27 cellular contexts compared by ENCODE assay signal in genomic region chr4:166680801-166681200, GRCh38.
"Had no signal": no experiment of that assay in that cellular context is flagged by ENCODE, and none has a peak within 500 bp of the region (broad histone marks: within the 10 kb centered on the region; RNA-seq: fewer than 3 reads in every experiment).

No MANE protein-coding gene starts in this region.

- H3K27ac ChIP-seq: brain microvascular endothelial cell, coronary artery, epithelial cell of prostate, esophagus squamous epithelium, gastroesophageal sphincter had no signal

- H3K4me3 Mint-ChIP-seq: activated CD4-positive, alpha-beta memory T cell treated with anti-CD3 and anti-CD28 coated beads for 36 hours; activated CD4-positive, alpha-beta T cell treated with anti-CD3 and anti-CD28 coated beads for 36 hours; activated CD4-positive, alpha-beta T cell treated with anti-CD3 and anti-CD28 coated beads, Interleukin-2, amount 10 ng/mL, durations not matched to agents 24 days and 14 days; activated CD8-positive, alpha-beta memory T cell treated with anti-CD3 and anti-CD28 coated beads, Interleukin-2, amount 10 ng/mL, durations not matched to agents 7 days and 5 days; activated CD8-positive, alpha-beta T cell treated with anti-CD3 and anti-CD28 coated beads, Interleukin-2, amount 10 ng/mL, durations not matched to agents 7 days and 5 days; activated naive CD4-positive, alpha-beta T cell treated with anti-CD3 and anti-CD28 coated beads, Interleukin-2, amount 10 ng/mL, durations not matched to agents 7 days and 5 days; activated naive CD8-positive, alpha-beta T cell treated with anti-CD3 and anti-CD28 coated beads, Interleukin-2, amount 10 ng/mL, durations not matched to agents 7 days and 5 days; activated T-helper 1 cell treated with anti-CD3 and anti-CD28 coated beads, Interleukin-12 subunit alpha, Interleukin-12 subunit beta, Interleukin-2, Interleukin-4 antibody, amounts not matched to agents 30 ng/mL and 10 ng/mL and 1 ng/mL, durations not matched to agents 14 hours and 24 hours and 36 hours; central memory CD8-positive, alpha-beta T cell had no signal

- DNase-seq: activated CD4-positive, alpha-beta memory T cell treated with anti-CD3 and anti-CD28 coated beads for 36 hours; activated CD4-positive, alpha-beta T cell treated with anti-CD3 and anti-CD28 coated beads for 36 hours; activated CD4-positive, alpha-beta T cell treated with anti-CD3 and anti-CD28 coated beads, Interleukin-2, amount 10 ng/mL, durations not matched to agents 24 days and 14 days; activated CD4-positive, CD25-positive, alpha-beta regulatory T cell; activated CD4-positive, CD25-positive, alpha-beta regulatory T cell treated with anti-CD3 and anti-CD28 coated beads, Interleukin-2, amount 50 U/mL, for 72 hours; activated CD8-positive, alpha-beta memory T cell treated with anti-CD3 and anti-CD28 coated beads, Interleukin-2, amount 10 ng/mL, durations not matched to agents 7 days and 5 days; activated CD8-positive, alpha-beta memory T cell treated with anti-CD3 and anti-CD28 coated beads, Interleukin-2, amount 50 U/mL, for 4 hours; activated CD8-positive, alpha-beta T cell treated with anti-CD3 and anti-CD28 coated beads, Interleukin-2, amount 10 ng/mL, durations not matched to agents 7 days and 5 days; activated gamma-delta T cell; activated naive CD4-positive, alpha-beta T cell; activated naive CD4-positive, alpha-beta T cell treated with anti-CD3 and anti-CD28 coated beads, Interleukin-2, amount 10 ng/mL, durations not matched to agents 7 days and 5 days; activated naive CD8-positive, alpha-beta T cell treated with anti-CD3 and anti-CD28 coated beads, Interleukin-2, amount 10 ng/mL, durations not matched to agents 7 days and 5 days; activated T-cell treated with anti-CD3 and anti-CD28 coated beads, Interleukin-2, amount 50 U/mL, for 1 hour; activated T-cell treated with anti-CD3 and anti-CD28 coated beads, Interleukin-2, amount 50 U/mL, for 48 hours; brain microvascular endothelial cell; dermis blood vessel endothelial cell; effector CD8-positive, alpha-beta T cell; esophagus squamous epithelium; foreskin melanocyte; T-helper 2 cell had no signal

- H3K9me3 Mint-ChIP-seq: activated CD4-positive, alpha-beta T cell treated with anti-CD3 and anti-CD28 coated beads, Interleukin-2, amount 10 ng/mL, durations not matched to agents 24 days and 14 days; activated naive CD8-positive, alpha-beta T cell treated with anti-CD3 and anti-CD28 coated beads, Interleukin-2, amount 10 ng/mL, durations not matched to agents 7 days and 5 days; activated T-helper 2 cell treated with anti-CD3 and anti-CD28 coated beads, Interferon-gamma antibody, Interleukin-2, Interleukin-4, amounts not matched to agents 10 μg/mL and 5 μg/mL and 100 μg/mL, durations not matched to agents 14 hours and 24 hours and 36 hours had no signal

- H3K4me1 Mint-ChIP-seq: activated CD4-positive, alpha-beta T cell treated with anti-CD3 and anti-CD28 coated beads for 36 hours; activated CD4-positive, alpha-beta T cell treated with anti-CD3 and anti-CD28 coated beads, Interleukin-2, amount 10 ng/mL, durations not matched to agents 24 days and 14 days; activated CD8-positive, alpha-beta memory T cell treated with anti-CD3 and anti-CD28 coated beads, Interleukin-2, amount 10 ng/mL, durations not matched to agents 7 days and 5 days; activated naive CD4-positive, alpha-beta T cell treated with anti-CD3 and anti-CD28 coated beads, Interleukin-2, amount 10 ng/mL, durations not matched to agents 7 days and 5 days; activated naive CD8-positive, alpha-beta T cell treated with anti-CD3 and anti-CD28 coated beads, Interleukin-2, amount 10 ng/mL, durations not matched to agents 7 days and 5 days; central memory CD8-positive, alpha-beta T cell had no signal

- H3K27me3 ChIP-seq: brain microvascular endothelial cell, esophagus squamous epithelium, gastroesophageal sphincter had no signal

- H3K27me3 Mint-ChIP-seq: activated CD4-positive, alpha-beta memory T cell treated with anti-CD3 and anti-CD28 coated beads for 36 hours; activated CD4-positive, alpha-beta T cell treated with anti-CD3 and anti-CD28 coated beads for 36 hours; activated CD4-positive, alpha-beta T cell treated with anti-CD3 and anti-CD28 coated beads, Interleukin-2, amount 10 ng/mL, durations not matched to agents 24 days and 14 days; activated CD8-positive, alpha-beta memory T cell treated with anti-CD3 and anti-CD28 coated beads, Interleukin-2, amount 10 ng/mL, durations not matched to agents 7 days and 5 days; activated naive CD4-positive, alpha-beta T cell treated with anti-CD3 and anti-CD28 coated beads, Interleukin-2, amount 10 ng/mL, durations not matched to agents 7 days and 5 days; activated naive CD8-positive, alpha-beta T cell treated with anti-CD3 and anti-CD28 coated beads, Interleukin-2, amount 10 ng/mL, durations not matched to agents 7 days and 5 days; central memory CD8-positive, alpha-beta T cell had no signal

- H3K4me3 ChIP-seq: coronary artery, esophagus squamous epithelium, gastroesophageal sphincter had no signal

- H3K27ac Mint-ChIP-seq: activated CD4-positive, alpha-beta memory T cell treated with anti-CD3 and anti-CD28 coated beads for 36 hours; activated CD4-positive, alpha-beta T cell treated with anti-CD3 and anti-CD28 coated beads for 36 hours; activated CD4-positive, alpha-beta T cell treated with anti-CD3 and anti-CD28 coated beads, Interleukin-2, amount 10 ng/mL, durations not matched to agents 24 days and 14 days; activated CD8-positive, alpha-beta memory T cell treated with anti-CD3 and anti-CD28 coated beads, Interleukin-2, amount 10 ng/mL, durations not matched to agents 7 days and 5 days; activated CD8-positive, alpha-beta T cell treated with anti-CD3 and anti-CD28 coated beads, Interleukin-2, amount 10 ng/mL, durations not matched to agents 7 days and 5 days; activated naive CD4-positive, alpha-beta T cell treated with anti-CD3 and anti-CD28 coated beads, Interleukin-2, amount 10 ng/mL, durations not matched to agents 7 days and 5 days; activated naive CD4-positive, alpha-beta T cell treated with anti-CD3 and anti-CD28 coated beads, Interleukin-2, amount 50 U/mL, for 72 hours; activated naive CD8-positive, alpha-beta T cell treated with anti-CD3 and anti-CD28 coated beads, Interleukin-2, amount 10 ng/mL, durations not matched to agents 7 days and 5 days; activated T-helper 1 cell treated with anti-CD3 and anti-CD28 coated beads, Interleukin-12 subunit alpha, Interleukin-12 subunit beta, Interleukin-2, Interleukin-4 antibody, amounts not matched to agents 30 ng/mL and 10 ng/mL and 1 ng/mL, durations not matched to agents 14 hours and 24 hours and 36 hours; activated T-helper 2 cell treated with anti-CD3 and anti-CD28 coated beads, Interferon-gamma antibody, Interleukin-2, Interleukin-4, amounts not matched to agents 10 μg/mL and 5 μg/mL and 100 μg/mL, durations not matched to agents 14 hours and 24 hours and 36 hours had no signal

- H3K36me3 Mint-ChIP-seq: activated CD4-positive, alpha-beta memory T cell treated with anti-CD3 and anti-CD28 coated beads for 36 hours; activated CD8-positive, alpha-beta memory T cell treated with anti-CD3 and anti-CD28 coated beads, Interleukin-2, amount 10 ng/mL, durations not matched to agents 7 days and 5 days; activated naive CD4-positive, alpha-beta T cell treated with anti-CD3 and anti-CD28 coated beads, Interleukin-2, amount 10 ng/mL, durations not matched to agents 7 days and 5 days; activated naive CD8-positive, alpha-beta T cell treated with anti-CD3 and anti-CD28 coated beads, Interleukin-2, amount 10 ng/mL, durations not matched to agents 7 days and 5 days had no signal

- ATAC-seq: activated CD4-positive, alpha-beta T cell treated with anti-CD3 and anti-CD28 coated beads for 36 hours; activated CD8-positive, alpha-beta memory T cell treated with anti-CD3 and anti-CD28 coated beads, Interleukin-2, amount 10 ng/mL, durations not matched to agents 7 days and 5 days; activated CD8-positive, alpha-beta T cell treated with anti-CD3 and anti-CD28 coated beads, Interleukin-2, amount 10 ng/mL, durations not matched to agents 7 days and 5 days; activated naive CD4-positive, alpha-beta T cell treated with anti-CD3 and anti-CD28 coated beads, Interleukin-2, amount 50 U/mL, for 72 hours; gastroesophageal sphincter had no signal

- H3K4me1 ChIP-seq: esophagus squamous epithelium, gastroesophageal sphincter had no signal

- H3K9me3 ChIP-seq: esophagus squamous epithelium, gastroesophageal sphincter had no signal

- H3K36me3 ChIP-seq: brain microvascular endothelial cell, esophagus squamous epithelium, gastroesophageal sphincter had no signal
